Comparison of ENCODE assay signal across 18 cellular contexts in the genomic region with DNA sequence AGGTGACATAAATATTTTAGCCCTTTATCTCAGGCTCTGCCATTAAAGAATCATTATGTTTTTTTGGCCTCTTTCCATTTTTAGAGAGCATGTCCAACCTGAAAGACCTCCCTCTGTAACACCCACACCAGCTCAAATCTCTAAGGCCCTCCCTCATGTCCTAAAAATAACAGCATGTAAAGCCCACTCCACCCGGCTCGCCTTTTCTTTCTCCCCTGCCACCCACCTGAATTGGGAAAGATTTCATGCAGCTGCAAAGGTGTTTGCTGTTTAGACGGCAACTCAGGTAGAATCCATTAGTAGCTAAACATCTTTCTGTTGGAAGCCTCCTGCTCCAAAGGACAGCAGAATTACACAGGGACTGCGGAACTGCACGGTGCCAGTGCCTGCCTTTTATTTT.
"Had no signal": no experiment of that assay in that cellular context is flagged by ENCODE, and none has a peak within 500 bp of the region (broad histone marks: within the 10 kb centered on the region; RNA-seq: fewer than 3 reads in every experiment).

No MANE protein-coding gene starts in this region.

- DNase-seq: activated CD4-positive, alpha-beta T cell treated with anti-CD3 and anti-CD28 coated beads, Interleukin-2, amount 50 U/mL, for 1 hour; activated CD8-positive, alpha-beta memory T cell treated with anti-CD3 and anti-CD28 coated beads for 24 hours; activated naive CD4-positive, alpha-beta T cell; activated naive CD8-positive, alpha-beta T cell treated with anti-CD3 and anti-CD28 coated beads, Interleukin-2, amount 10 ng/mL, durations not matched to agents 7 days and 5 days; brain microvascular endothelial cell; cortex of kidney; effector CD8-positive, alpha-beta T cell; foreskin melanocyte; head of caudate nucleus; kidney glomerular epithelial cell; mesendoderm; natural killer cell; stimulated activated CD4-positive, alpha-beta T cell treated with anti-CD3 and anti-CD28 coated beads, Interleukin-2, amount 100 ng/mL, for 24 hours; stomach; testis; upper lobe of right lung had no signal

- ATAC-seq: natural killer cell, upper lobe of right lung had no signal

- H3K4me3 ChIP-seq: stomach, testis, upper lobe of right lung had no signal

- H3K9me3 ChIP-seq: neutrophil, testis, upper lobe of right lung had no signal

- H3K27ac ChIP-seq: brain microvascular endothelial cell, neutrophil, parathyroid adenoma, stomach, testis, upper lobe of right lung had no signal

- H3K27me3 ChIP-seq: brain microvascular endothelial cell, testis had no signal

- H3K36me3 ChIP-seq: brain microvascular endothelial cell, neutrophil, stomach, upper lobe of right lung had no signal
